ENCODE assay signal across 8 cellular contexts in the genomic region with DNA sequence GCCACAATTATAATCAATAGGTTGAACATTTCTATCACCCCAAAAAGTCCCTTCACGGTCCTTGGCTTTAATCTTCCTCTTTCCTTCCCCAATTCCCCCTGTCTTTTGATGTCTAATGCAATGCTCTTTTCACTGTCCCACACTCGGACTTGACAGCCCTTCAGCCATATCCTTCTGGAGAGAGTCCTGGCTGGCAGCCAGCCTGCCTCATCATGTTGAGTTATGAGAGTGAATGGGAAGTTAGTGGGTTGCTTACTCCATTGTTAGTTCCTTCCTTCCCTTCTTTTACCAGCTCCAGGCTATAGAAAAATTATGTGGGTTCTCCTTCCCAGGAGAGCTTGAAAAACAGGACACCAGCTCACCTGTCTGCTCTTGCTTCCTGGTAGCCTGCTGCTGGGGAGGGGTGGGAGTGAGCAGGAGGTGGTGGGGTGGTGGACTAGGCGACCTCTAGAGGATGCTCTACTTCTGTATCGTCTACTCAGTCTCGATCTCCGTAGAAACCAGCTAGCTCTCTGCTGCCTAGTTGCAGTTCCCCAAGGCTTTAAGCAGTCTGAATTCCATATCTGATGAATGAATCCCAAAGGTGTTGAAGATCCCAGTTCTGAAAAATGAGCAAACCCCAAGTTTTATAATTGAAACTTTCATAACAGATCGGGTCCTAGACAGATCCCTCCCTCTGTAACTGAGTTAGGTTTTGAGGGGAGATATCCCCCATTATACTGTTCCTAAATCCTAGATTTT. TPM values are rescaled to one million over a fixed set of nuclear protein-coding genes. Genes with fewer than 3 reads are reported as not detected.
DNase-seq lines count a peak whose midpoint lies in the region; ATAC-seq and TF ChIP-seq lines count a peak whose summit lies in the region.
"Not testable (repeated sequence)": the region's sequence is repeated elsewhere in the genome, so short reads cannot be mapped to it uniquely, and the experiment has no call there.

No MANE protein-coding gene starts in this region.

- H3K27ac ChIP-seq in HCT116 (ENCODE audit: low read depth, low read length) = not testable (repeated sequence)

- H3K4me3 ChIP-seq in GM12865 (ENCODE audit: low read depth, low read length); HCT116 (replicated peaks in 1 of 2; ENCODE audit: low read depth in 1 of 2, low read length in 2 of 2): not testable (repeated sequence)

- not testable (repeated sequence) for H3K27me3 Mint-ChIP-seq in T-helper 17 cell

- BruUV-seq in HCT116 (replicated peaks; lab: Mats Ljungman, UMichigan) = not testable (repeated sequence)

- H3K9ac ChIP-seq in HCT116 (ENCODE audit: low read length) = not testable (repeated sequence)

- not testable (repeated sequence) for H3K4me1 Mint-ChIP-seq in T-helper 17 cell

- not testable (repeated sequence) for H3K4me3 Mint-ChIP-seq in T-helper 17 cell

- not testable (repeated sequence) for H3K4me2 ChIP-seq in HCT116 (ENCODE audit: low read length)

- not testable (repeated sequence) for H2AFZ ChIP-seq in HCT116 (ENCODE audit: low read depth, low read length, poor library complexity, severe bottlenecking)

- H3K79me2 ChIP-seq in HCT116 (ENCODE audit: insufficient read depth, low read length) = not testable (repeated sequence)

- DNase-seq in GM12865 (ENCODE audit: low read depth) (peak; percentile 2), dermis blood vessel endothelial cell (peak; percentile 36)
- DNase-seq in HCT116 (ENCODE audit: low read depth, low spot score); T-helper 17 cell; left colon; sciatic nerve (ENCODE audit: low spot score): not testable (repeated sequence)

- TF ChIP-seq POLR2A in HCT116 (IDR thresholded peaks at IDR 0.05; ENCODE audit: borderline replicate concordance, extremely low read depth, insufficient read depth, insufficient read length) = not testable (repeated sequence)

- ATAC-seq in GM19455 (IDR thresholded peaks at IDR 0.05; ENCODE audit: unreplicated experiment) (peak; percentile 63), HCT116 (peak; percentile 92), HG03571 (IDR thresholded peaks at IDR 0.05; ENCODE audit: unreplicated experiment) (peak; percentile 72), T-helper 17 cell (peak; percentile 58), left colon (peak; percentile 50), sciatic nerve (peak; percentile 59)

- not testable (repeated sequence) for H3K9me2 ChIP-seq in HCT116 (ENCODE audit: insufficient read depth)

- not testable (repeated sequence) for H3K36me3 ChIP-seq in HCT116 (ENCODE audit: control insufficient read depth in 1 of 2, insufficient read depth in 2 of 2, low read length in 2 of 2)

- not testable (repeated sequence) for H3K27me3 ChIP-seq in HCT116 (ENCODE audit: insufficient read depth, low read length)

- H3K27ac Mint-ChIP-seq in T-helper 17 cell = not testable (repeated sequence)

- TF ChIP-seq CTCF in GM12865 (IDR thresholded peaks at IDR 0.05; ENCODE audit: insufficient read depth, low read depth, low read length, missing control alignments); HCT116 (IDR thresholded peaks at IDR 0.05 in 2 of 3, conservative IDR thresholded peaks at IDR 0.05 in 1 of 3; ENCODE audit: borderline replicate concordance in 1 of 3, insufficient read depth in 1 of 3, low read depth in 2 of 3, low read length in 2 of 3): not testable (repeated sequence)

- RAD21 ChIA-PET in HCT116 (lab: Charles Lee; ENCODE audit: low non-redundant PET in 1 of 2, low total read pairs in 2 of 2, uncharacterized antibody in 2 of 2, unreplicated experiment in 2 of 2) = not testable (repeated sequence)

- POLR2A ChIA-PET in HCT116 (lab: Charles Lee) = not testable (repeated sequence)

- not testable (repeated sequence) for H3K9me3 ChIP-seq in HCT116 (ENCODE audit: control insufficient read depth in 1 of 2, insufficient read depth in 1 of 2, low read depth in 1 of 2, low read length in 2 of 2); T-helper 17 cell (ENCODE audit: control insufficient read depth, low read length, poor library complexity, severe bottlenecking)

- intact Hi-C loops in HCT116 (cut with micrococcal nuclease); left colon (cut with DNase I, micrococcal nuclease); sciatic nerve (cut with DNase I): not testable (repeated sequence)

- H4K20me1 ChIP-seq in HCT116 (ENCODE audit: insufficient read depth) = not testable (repeated sequence)

- not testable (repeated sequence) for H3K36me3 Mint-ChIP-seq in T-helper 17 cell (ENCODE audit: low read depth)

- CTCF ChIA-PET in HCT116 (lab: Charles Lee) = not testable (repeated sequence)

- H3K4me1 ChIP-seq in HCT116 (ENCODE audit: control insufficient read depth in 1 of 2, insufficient read depth in 2 of 2, low read length in 2 of 2) = not testable (repeated sequence)

- TF ChIP-seq RAD21 in HCT116 (IDR thresholded peaks at IDR 0.05; ENCODE audit: low read depth) = not testable (repeated sequence)

RNA-seq across cellular contexts. Expression of gene FAM72C, which starts 30.5 kb away (rescaled TPM):
- 9.5 TPM for total RNA-seq in HCT116 (2021; ENCODE audit: unreplicated experiment)
- 5.7 and 7.6 TPM in 2 replicates for polyA plus RNA-seq in HCT116 (2012)
- under 1 TPM in 1 of 2 donors, not detected in 1; 0.30 TPM for total RNA-seq in T-helper 17 cell
- total RNA-seq in dermis blood vessel endothelial cell = 0.34 and 1.7 TPM in 2 replicates
- under 1 TPM in 1 of 2 donors, not detected in 1; 0.17 TPM for total RNA-seq in left colon
- total RNA-seq in sciatic nerve = not detected
